In genomic region chr2:110173523-110173922, GRCh38 we compare ENCODE assay signal across 17 cellular contexts. TPM values are rescaled to one million over a fixed set of nuclear protein-coding genes. Genes with fewer than 3 reads are reported as not detected.
A peak's percentile ranks its signal among the peaks of the same experiment; 100 is the strongest.
DNase-seq lines count a peak whose midpoint lies in the region; ATAC-seq and TF ChIP-seq lines count a peak whose summit lies in the region.
"Had no signal": no experiment of that assay in that cellular context is flagged by ENCODE, and none has a peak within 500 bp of the region (broad histone marks: within the 10 kb centered on the region; RNA-seq: fewer than 3 reads in every experiment).

No MANE protein-coding gene starts in this region.

- H3K4me1 Mint-ChIP-seq in HFFc6 (ENCODE audit: low read depth): peaks cover 20% of the 10 kb centered on the region
- peaks cover 5% of the 10 kb centered on the region for H3K4me1 Mint-ChIP-seq in activated T-helper 17 cell treated with anti-CD3 and anti-CD28 coated beads, Interleukin-2, amount 50 U/mL, for 72 hours

- no peaks in the 10 kb centered on the region; the same call in none of the 2 replicates for H3K27me3 Mint-ChIP-seq in HFFc6 (ENCODE audit: insufficient read depth)
- peaks cover 5% of the 10 kb centered on the region for H3K27me3 Mint-ChIP-seq in activated T-helper 17 cell treated with anti-CD3 and anti-CD28 coated beads, Interleukin-2, amount 50 U/mL, for 72 hours

- H3K9me3 Mint-ChIP-seq in HFFc6: no peaks in the 10 kb centered on the region
- no peaks in the 10 kb centered on the region for H3K9me3 Mint-ChIP-seq in activated T-helper 17 cell treated with anti-CD3 and anti-CD28 coated beads, Interleukin-2, amount 50 U/mL, for 72 hours
- H3K9me3 Mint-ChIP-seq: activated T-helper 2 cell treated with anti-CD3 and anti-CD28 coated beads, Interferon-gamma antibody, Interleukin-2, Interleukin-4, amounts not matched to agents 10 μg/mL and 5 μg/mL and 100 μg/mL, durations not matched to agents 14 hours and 24 hours and 36 hours; natural killer cell treated with Interleukin-12 subunit alpha and Interleukin-12 subunit beta and Interleukin-15 and Interleukin-18, amount 100 ng/mL, for 72 hours had no signal

- ATAC-seq in activated T-helper 17 cell treated with anti-CD3 and anti-CD28 coated beads, Interleukin-2, amount 50 U/mL, for 72 hours (replicated peaks): peak; percentile 88
- ATAC-seq in GM21526 (IDR thresholded peaks at IDR 0.05; ENCODE audit: low FRiP score, unreplicated experiment) (no peak), HG02798 (IDR thresholded peaks at IDR 0.05; ENCODE audit: poor library complexity, unreplicated experiment) (no peak)
- ATAC-seq: heart left ventricle, left ventricle myocardium superior had no signal

- no peaks in the 10 kb centered on the region for H3K36me3 Mint-ChIP-seq in HFFc6 (ENCODE audit: low read depth)
- H3K36me3 Mint-ChIP-seq in activated T-helper 17 cell treated with anti-CD3 and anti-CD28 coated beads, Interleukin-2, amount 50 U/mL, for 72 hours (ENCODE audit: low read depth): no peaks in the 10 kb centered on the region
- H3K36me3 Mint-ChIP-seq: natural killer cell treated with Interleukin-12 subunit alpha and Interleukin-12 subunit beta and Interleukin-15 and Interleukin-18, amount 100 ng/mL, for 72 hours had no signal

- peak; percentile 25 for DNase-seq in Daoy (ENCODE audit: low read depth)
- peak; percentile 41 for DNase-seq in HFFc6
- peak; percentile 15 for DNase-seq in glomerular visceral epithelial cell (ENCODE audit: extremely low spot score)
- DNase-seq in iPS-NIHi7 (ENCODE audit: extremely low spot score): no peak
- DNase-seq: activated CD4-positive, alpha-beta T cell treated with anti-CD3 and anti-CD28 coated beads, Interleukin-2, amount 50 U/mL, for 1 hour; effector CD8-positive, alpha-beta T cell; GOT3; heart left ventricle; left ventricle myocardium superior; MG63; stimulated activated naive CD4-positive, alpha-beta T cell had no signal

- TF ChIP-seq CTCF in HFFc6 (IDR thresholded peaks at IDR 0.05): no peak

- H3K27ac Mint-ChIP-seq in HFFc6: no peak overlapping the region
- H3K27ac Mint-ChIP-seq in activated T-helper 17 cell treated with anti-CD3 and anti-CD28 coated beads, Interleukin-2, amount 50 U/mL, for 72 hours: no peak overlapping the region
- H3K27ac Mint-ChIP-seq: activated T-helper 2 cell treated with anti-CD3 and anti-CD28 coated beads, Interferon-gamma antibody, Interleukin-2, Interleukin-4, amounts not matched to agents 10 μg/mL and 5 μg/mL and 100 μg/mL, durations not matched to agents 14 hours and 24 hours and 36 hours; natural killer cell treated with Interleukin-12 subunit alpha and Interleukin-12 subunit beta and Interleukin-15 and Interleukin-18, amount 100 ng/mL, for 72 hours had no signal

- H3K4me3 Mint-ChIP-seq in HFFc6: no peak overlapping the region
- no peak overlapping the region for H3K4me3 Mint-ChIP-seq in activated T-helper 17 cell treated with anti-CD3 and anti-CD28 coated beads, Interleukin-2, amount 50 U/mL, for 72 hours
- H3K4me3 Mint-ChIP-seq: natural killer cell treated with Interleukin-12 subunit alpha and Interleukin-12 subunit beta and Interleukin-15 and Interleukin-18, amount 100 ng/mL, for 72 hours had no signal

RNA-seq across cellular contexts. Expression of gene NPHP1, which starts 31.3 kb away (rescaled TPM):
- 4.8 and 7.5 TPM in 2 replicates for total RNA-seq in Daoy (2014; rRNA removed; shearing (Covaris generic))
- 1 to 10 TPM; 5.5 to 8.7 (median 6.3) TPM for total RNA-seq in HFFc6 (2021; fragmentation: NEBNext Ultra II Directional; extraction: Animal tissue kit (Norgen Biotek cat#: 25700))
- 1 to 10 TPM in 1 of 2 donors, under 1 TPM in 1; 0.98 to 1.5 TPM for total RNA-seq in activated T-helper 17 cell treated with anti-CD3 and anti-CD28 coated beads, Interleukin-2, amount 50 U/mL, for 72 hours
- total RNA-seq: T-helper 2 cell treated with Interferon-gamma antibody and Interleukin-4, amounts not matched to agents 100 ng/mL and 5 ng/mL, for 36 hours had no signal

RNA-seq across cellular contexts. Expression of gene MTLN, which starts 38.8 kb away (rescaled TPM):
- total RNA-seq in Daoy (2014; rRNA removed; shearing (Covaris generic)): 108 and 131 TPM in 2 replicates
- total RNA-seq in HFFc6 (2021; fragmentation: NEBNext Ultra II Directional; extraction: Animal tissue kit (Norgen Biotek cat#: 25700)): 10 to 100 TPM; 82.5 to 99.2 (median 89.9) TPM
- 10 to 100 TPM; 33.0 to 55.3 TPM for total RNA-seq in activated T-helper 17 cell treated with anti-CD3 and anti-CD28 coated beads, Interleukin-2, amount 50 U/mL, for 72 hours

RNA-seq across cellular contexts. Expression of gene MALL, which starts 57.9 kb away (rescaled TPM):
- total RNA-seq in Daoy (2014; rRNA removed; shearing (Covaris generic)): 0.34 TPM in 1 of 2 replicates, not detected in the other
- total RNA-seq in HFFc6 (2021; fragmentation: NEBNext Ultra II Directional; extraction: Animal tissue kit (Norgen Biotek cat#: 25700)): 10 to 100 TPM; 23.7 to 40.9 (median 28.5) TPM
- under 1 TPM in 1 of 2 donors, not detected in 1; 0.13 TPM for total RNA-seq in activated T-helper 17 cell treated with anti-CD3 and anti-CD28 coated beads, Interleukin-2, amount 50 U/mL, for 72 hours
- total RNA-seq: natural killer cell treated with Interleukin-12 subunit alpha and Interleukin-12 subunit beta and Interleukin-15 and Interleukin-18, amount 100 ng/mL, for 72 hours; T-helper 2 cell treated with Interferon-gamma antibody and Interleukin-4, amounts not matched to agents 100 ng/mL and 5 ng/mL, for 36 hours had no signal

Comparison
In these comparisons a context has a peak if more than half of its experiments do, and no peak if none do; other contexts are left out.
1. RNA of gene MALL, which starts 57.9 kb away (total RNA-seq): 23.7 to 40.9 TPM in HFFc6; 0.34 TPM in Daoy and 0.13 TPM in activated T-helper 17 cell treated with anti-CD3 and anti-CD28 coated beads, Interleukin-2, amount 50 U/mL, for 72 hours; every median in the first group is over 10 times any median in the second.